In the genomic region with DNA sequence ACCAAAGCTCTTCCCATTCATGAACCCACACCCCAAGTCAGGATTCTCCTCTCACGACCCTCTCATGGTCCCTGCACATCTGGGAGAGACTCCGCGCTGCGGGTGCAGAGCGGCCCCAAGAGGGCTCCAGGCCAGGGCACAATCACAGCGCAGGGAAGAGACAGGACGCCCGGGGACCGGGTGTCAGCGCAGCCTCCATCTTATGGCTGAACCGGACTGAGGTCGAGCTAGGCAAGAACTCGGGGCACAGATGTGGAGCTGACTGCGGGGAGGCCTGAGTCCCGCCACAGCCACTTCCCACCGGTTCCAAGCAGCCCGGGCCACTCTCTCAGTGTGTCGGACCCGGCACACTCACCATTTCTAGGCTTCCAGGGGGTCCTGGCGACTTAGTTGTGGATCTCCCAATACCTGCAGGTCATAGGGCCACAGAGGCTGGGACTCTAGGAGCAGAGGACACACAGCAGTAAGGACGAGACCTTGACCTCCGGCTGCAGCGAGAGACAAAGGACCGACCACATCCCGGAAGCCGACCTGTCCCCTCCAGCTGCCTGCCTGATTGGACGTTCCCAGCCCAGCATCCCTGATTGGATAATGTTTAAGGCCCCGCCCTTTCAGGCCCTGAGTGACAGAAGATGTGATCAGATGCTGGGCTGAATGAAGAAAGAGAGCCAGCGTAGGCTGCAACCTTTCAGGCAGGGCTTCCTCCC, we compare ENCODE assay signal across 8 cellular contexts. TPM values are rescaled to one million over a fixed set of nuclear protein-coding genes. Genes with fewer than 3 reads are reported as not detected.
DNase-seq lines count a peak whose midpoint lies in the region; ATAC-seq and TF ChIP-seq lines count a peak whose summit lies in the region.
"Not testable (repeated sequence)": the region's sequence is repeated elsewhere in the genome, so short reads cannot be mapped to it uniquely, and the experiment has no call there.

A gene (minus strand): TSS at position 507 of the 707 bp plus-strand sequence. CDS start 149 bp downstream, at position 358.

- H3K27me3 ChIP-seq in esophagus muscularis mucosa; parathyroid adenoma (ENCODE audit: control insufficient read depth, insufficient read depth, low read length); vagina: not testable (repeated sequence)

- DNase-seq in activated naive CD4-positive, alpha-beta T cell treated with anti-CD3 and anti-CD28 coated beads for 36 hours, result peak; percentile 34
- not testable (repeated sequence) for DNase-seq in esophagus muscularis mucosa (ENCODE audit: extremely low spot score); vagina (ENCODE audit: extremely low spot score in 2 of 2)
- DNase-seq in kidney tubule cell (ENCODE audit: low spot score), result peak; percentile 18
- DNase-seq in stimulated activated CD4-positive, alpha-beta T cell treated with anti-CD3 and anti-CD28 coated beads, TNF-alpha, amount 100 ng/mL, for 48 hours (ENCODE audit: low read depth in 3 of 3), result peak in 2 of 3 donors; percentile 3 to 15

- not testable (repeated sequence) for TF ChIP-seq CTCF in esophagus muscularis mucosa (IDR thresholded peaks at IDR 0.05); parathyroid adenoma (IDR thresholded peaks at IDR 0.05); vagina (IDR thresholded peaks at IDR 0.05)

- H3K36me3 ChIP-seq in esophagus muscularis mucosa; parathyroid adenoma (ENCODE audit: control insufficient read depth, insufficient read depth, low read length); vagina: not testable (repeated sequence)

- ATAC-seq in activated CD4-positive, CD25-positive, alpha-beta regulatory T cell treated with anti-CD3 and anti-CD28 coated beads, Interleukin-2, amount 50 U/mL, for 24 hours, result peak; percentile 83 to 89

- not testable (repeated sequence) for H3K79me2 ChIP-seq in parathyroid adenoma

- not testable (repeated sequence) for H3K36me3 Mint-ChIP-seq in IgD-negative memory B cell
- H3K36me3 Mint-ChIP-seq in activated naive CD4-positive, alpha-beta T cell treated with anti-CD3 and anti-CD28 coated beads for 36 hours (ENCODE audit: low read depth), result peaks cover 11% of the 10 kb centered on the region

- H3K27me3 Mint-ChIP-seq in IgD-negative memory B cell, result not testable (repeated sequence)
- H3K27me3 Mint-ChIP-seq in activated naive CD4-positive, alpha-beta T cell treated with anti-CD3 and anti-CD28 coated beads for 36 hours (ENCODE audit: low read depth), result peaks cover 11% of the 10 kb centered on the region

- H3K27ac ChIP-seq in esophagus muscularis mucosa (replicated peaks in 1 of 4), result peak within 1 kb of the TSS; percentile 64 to 84 (median 70)
- H3K27ac ChIP-seq in parathyroid adenoma, result not testable (repeated sequence)
- peak within 1 kb of the TSS; percentile 42 for H3K27ac ChIP-seq in vagina

- H3K4me1 ChIP-seq in esophagus muscularis mucosa, parathyroid adenoma, vagina: not testable (repeated sequence)

- peaks cover 3 to 13% (median 8%) of the 10 kb centered on the region in 3 donors for H3K9me3 Mint-ChIP-seq in IgD-negative memory B cell
- peaks cover 21% of the 10 kb centered on the region for H3K9me3 Mint-ChIP-seq in activated naive CD4-positive, alpha-beta T cell treated with anti-CD3 and anti-CD28 coated beads for 36 hours

- peak within 1 kb of the TSS; percentile 77 to 95 (median 86) for H3K4me3 Mint-ChIP-seq in IgD-negative memory B cell
- peak within 1 kb of the TSS; percentile 61 for H3K4me3 Mint-ChIP-seq in activated naive CD4-positive, alpha-beta T cell treated with anti-CD3 and anti-CD28 coated beads for 36 hours

- peak within 1 kb of the TSS; percentile 47 for H3K4me2 ChIP-seq in parathyroid adenoma (ENCODE audit: low read length)

- H3K27ac Mint-ChIP-seq in IgD-negative memory B cell, result peak within 1 kb of the TSS in 1 of 3 donors; percentile 10
- H3K27ac Mint-ChIP-seq in activated naive CD4-positive, alpha-beta T cell treated with anti-CD3 and anti-CD28 coated beads for 36 hours, result not testable (repeated sequence)

- H3K4me3 ChIP-seq in esophagus muscularis mucosa (peak within 1 kb of the TSS; percentile 51 to 66 (median 57)), parathyroid adenoma (ENCODE audit: low read depth, low read length) (peak within 1 kb of the TSS; percentile 55), vagina (peak within 1 kb of the TSS; percentile 39 to 60)

- H3K9me3 ChIP-seq in esophagus muscularis mucosa, result peaks cover 0 to 13% (median 0%) of the 10 kb centered on the region in 4 donors
- not testable (repeated sequence) for H3K9me3 ChIP-seq in parathyroid adenoma (ENCODE audit: control insufficient read depth, low read length); vagina

- not testable (repeated sequence) for H3K9ac ChIP-seq in parathyroid adenoma

- not testable (repeated sequence) for TF ChIP-seq POLR2A in esophagus muscularis mucosa (IDR thresholded peaks at IDR 0.05; ENCODE audit: low read depth); vagina (IDR thresholded peaks at IDR 0.05)

- H2AFZ ChIP-seq in parathyroid adenoma, result not testable (repeated sequence)

- 3% methylated on average over 11 of the region's 29 CpGs for WGBS in esophagus muscularis mucosa

- not testable (repeated sequence) for H3K4me1 Mint-ChIP-seq in IgD-negative memory B cell; activated naive CD4-positive, alpha-beta T cell treated with anti-CD3 and anti-CD28 coated beads for 36 hours (ENCODE audit: low read depth)

- not testable (repeated sequence) for TF ChIP-seq EP300 in esophagus muscularis mucosa (IDR thresholded peaks at IDR 0.05)

- intact Hi-C loops in activated naive CD4-positive, alpha-beta T cell treated with anti-CD3 and anti-CD28 coated beads for 36 hours (cut with micrococcal nuclease), result loop anchor here (1.0 kb wide), 1 partner anchor 42 kb away; a partner anchor contains a TSS
- intact Hi-C loops in esophagus muscularis mucosa (cut with DNase I); vagina (cut with DNase I): not testable (repeated sequence)

- CTCF ChIA-PET in activated naive CD4-positive, alpha-beta T cell treated with anti-CD3 and anti-CD28 coated beads for 36 hours (lab: Charles Lee), result not testable (repeated sequence)

RNA-seq across cellular contexts. Expression of the gene that starts here (rescaled TPM):
- 1.1 TPM for polyA plus RNA-seq in IgD-negative memory B cell
- 1 to 10 TPM in 1 of 2 experiments, under 1 TPM in 1; 0.96 to 1.7 TPM for total RNA-seq in activated naive CD4-positive, alpha-beta T cell treated with anti-CD3 and anti-CD28 coated beads for 36 hours
- total RNA-seq in esophagus muscularis mucosa (10 to 100 TPM in 2 of 4 donors, 1 to 10 TPM in 2; 7.0 to 17.4 (median 11.0) TPM), vagina (5.6 TPM)
